Comparison of ENCODE assay signal across 1 cellular context in the genomic region with DNA sequence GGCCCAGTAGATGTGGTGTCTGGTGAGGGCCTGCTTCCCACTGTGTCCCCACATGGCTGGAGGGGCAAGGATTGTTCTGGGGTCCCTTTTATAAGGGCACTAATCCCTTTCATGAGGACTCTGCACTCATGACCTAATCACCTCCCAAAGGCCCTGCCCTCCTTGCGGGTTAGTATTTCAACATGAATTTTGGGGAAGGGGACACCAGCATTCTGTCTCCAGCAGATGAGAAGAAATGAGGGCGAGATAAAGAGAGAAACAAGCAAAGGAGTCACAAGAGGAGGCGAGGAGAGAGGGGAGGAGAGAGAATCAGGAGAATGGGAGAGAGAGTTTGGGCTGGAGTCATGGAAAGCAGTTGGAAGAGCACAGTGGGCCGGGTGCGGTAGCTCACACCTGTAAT.
TF ChIP-seq lines count a peak whose summit lies in the region.

No MANE protein-coding gene starts in this region.

TF ChIP-seq in H1, 55 proteins besides CTCF, POLR2A, EP300 and RAD21:
- TF ChIP-seq SIRT6 (IDR thresholded peaks at IDR 0.05; ENCODE audit: low read length) (no peak), CHD2 (IDR thresholded peaks at IDR 0.05; ENCODE audit: low read length) (no peak), SIX5 (IDR thresholded peaks at IDR 0.05; ENCODE audit: low read depth, low read length) (no peak), POLR2AphosphoS5 (IDR thresholded peaks at IDR 0.05; ENCODE audit: low read depth, low read length) (no peak), SUZ12 (IDR thresholded peaks at IDR 0.05; ENCODE audit: low read length) (no peak), FOSL1 (IDR thresholded peaks at IDR 0.05; ENCODE audit: insufficient read depth, low read depth, low read length) (no peak), PHF8 (conservative IDR thresholded peaks at IDR 0.05; ENCODE audit: low read depth, low read length) (no peak), BRCA1 (IDR thresholded peaks at IDR 0.05; ENCODE audit: low read depth, low read length) (no peak), CBX5 (IDR thresholded peaks at IDR 0.05; ENCODE audit: low read depth, low read length) (no peak), TCF12 (IDR thresholded peaks at IDR 0.05; ENCODE audit: low read depth, low read length) (no peak), SP1 (IDR thresholded peaks at IDR 0.05; ENCODE audit: low read depth, low read length) (no peak), SIN3A (conservative IDR thresholded peaks at IDR 0.05 in 1 of 2, IDR thresholded peaks at IDR 0.05 in 1 of 2; ENCODE audit: low read depth in 1 of 2, low read length in 2 of 2) (no peak)
- TF ChIP-seq, protein P1, sequence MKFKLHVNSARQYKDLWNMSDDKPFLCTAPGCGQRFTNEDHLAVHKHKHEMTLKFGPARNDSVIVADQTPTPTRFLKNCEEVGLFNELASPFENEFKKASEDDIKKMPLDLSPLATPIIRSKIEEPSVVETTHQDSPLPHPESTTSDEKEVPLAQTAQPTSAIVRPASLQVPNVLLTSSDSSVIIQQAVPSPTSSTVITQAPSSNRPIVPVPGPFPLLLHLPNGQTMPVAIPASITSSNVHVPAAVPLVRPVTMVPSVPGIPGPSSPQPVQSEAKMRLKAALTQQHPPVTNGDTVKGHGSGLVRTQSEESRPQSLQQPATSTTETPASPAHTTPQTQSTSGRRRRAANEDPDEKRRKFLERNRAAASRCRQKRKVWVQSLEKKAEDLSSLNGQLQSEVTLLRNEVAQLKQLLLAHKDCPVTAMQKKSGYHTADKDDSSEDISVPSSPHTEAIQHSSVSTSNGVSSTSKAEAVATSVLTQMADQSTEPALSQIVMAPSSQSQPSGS (IDR thresholded peaks at IDR 0.05; ENCODE audit: low read length), result no peak
- TF ChIP-seq, protein P2, sequence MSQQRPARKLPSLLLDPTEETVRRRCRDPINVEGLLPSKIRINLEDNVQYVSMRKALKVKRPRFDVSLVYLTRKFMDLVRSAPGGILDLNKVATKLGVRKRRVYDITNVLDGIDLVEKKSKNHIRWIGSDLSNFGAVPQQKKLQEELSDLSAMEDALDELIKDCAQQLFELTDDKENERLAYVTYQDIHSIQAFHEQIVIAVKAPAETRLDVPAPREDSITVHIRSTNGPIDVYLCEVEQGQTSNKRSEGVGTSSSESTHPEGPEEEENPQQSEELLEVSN (IDR thresholded peaks at IDR 0.05), result no peak
- TF ChIP-seq, protein P3, sequence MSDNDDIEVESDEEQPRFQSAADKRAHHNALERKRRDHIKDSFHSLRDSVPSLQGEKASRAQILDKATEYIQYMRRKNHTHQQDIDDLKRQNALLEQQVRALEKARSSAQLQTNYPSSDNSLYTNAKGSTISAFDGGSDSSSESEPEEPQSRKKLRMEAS (IDR thresholded peaks at IDR 0.05), result no peak
- TF ChIP-seq, protein P4, sequence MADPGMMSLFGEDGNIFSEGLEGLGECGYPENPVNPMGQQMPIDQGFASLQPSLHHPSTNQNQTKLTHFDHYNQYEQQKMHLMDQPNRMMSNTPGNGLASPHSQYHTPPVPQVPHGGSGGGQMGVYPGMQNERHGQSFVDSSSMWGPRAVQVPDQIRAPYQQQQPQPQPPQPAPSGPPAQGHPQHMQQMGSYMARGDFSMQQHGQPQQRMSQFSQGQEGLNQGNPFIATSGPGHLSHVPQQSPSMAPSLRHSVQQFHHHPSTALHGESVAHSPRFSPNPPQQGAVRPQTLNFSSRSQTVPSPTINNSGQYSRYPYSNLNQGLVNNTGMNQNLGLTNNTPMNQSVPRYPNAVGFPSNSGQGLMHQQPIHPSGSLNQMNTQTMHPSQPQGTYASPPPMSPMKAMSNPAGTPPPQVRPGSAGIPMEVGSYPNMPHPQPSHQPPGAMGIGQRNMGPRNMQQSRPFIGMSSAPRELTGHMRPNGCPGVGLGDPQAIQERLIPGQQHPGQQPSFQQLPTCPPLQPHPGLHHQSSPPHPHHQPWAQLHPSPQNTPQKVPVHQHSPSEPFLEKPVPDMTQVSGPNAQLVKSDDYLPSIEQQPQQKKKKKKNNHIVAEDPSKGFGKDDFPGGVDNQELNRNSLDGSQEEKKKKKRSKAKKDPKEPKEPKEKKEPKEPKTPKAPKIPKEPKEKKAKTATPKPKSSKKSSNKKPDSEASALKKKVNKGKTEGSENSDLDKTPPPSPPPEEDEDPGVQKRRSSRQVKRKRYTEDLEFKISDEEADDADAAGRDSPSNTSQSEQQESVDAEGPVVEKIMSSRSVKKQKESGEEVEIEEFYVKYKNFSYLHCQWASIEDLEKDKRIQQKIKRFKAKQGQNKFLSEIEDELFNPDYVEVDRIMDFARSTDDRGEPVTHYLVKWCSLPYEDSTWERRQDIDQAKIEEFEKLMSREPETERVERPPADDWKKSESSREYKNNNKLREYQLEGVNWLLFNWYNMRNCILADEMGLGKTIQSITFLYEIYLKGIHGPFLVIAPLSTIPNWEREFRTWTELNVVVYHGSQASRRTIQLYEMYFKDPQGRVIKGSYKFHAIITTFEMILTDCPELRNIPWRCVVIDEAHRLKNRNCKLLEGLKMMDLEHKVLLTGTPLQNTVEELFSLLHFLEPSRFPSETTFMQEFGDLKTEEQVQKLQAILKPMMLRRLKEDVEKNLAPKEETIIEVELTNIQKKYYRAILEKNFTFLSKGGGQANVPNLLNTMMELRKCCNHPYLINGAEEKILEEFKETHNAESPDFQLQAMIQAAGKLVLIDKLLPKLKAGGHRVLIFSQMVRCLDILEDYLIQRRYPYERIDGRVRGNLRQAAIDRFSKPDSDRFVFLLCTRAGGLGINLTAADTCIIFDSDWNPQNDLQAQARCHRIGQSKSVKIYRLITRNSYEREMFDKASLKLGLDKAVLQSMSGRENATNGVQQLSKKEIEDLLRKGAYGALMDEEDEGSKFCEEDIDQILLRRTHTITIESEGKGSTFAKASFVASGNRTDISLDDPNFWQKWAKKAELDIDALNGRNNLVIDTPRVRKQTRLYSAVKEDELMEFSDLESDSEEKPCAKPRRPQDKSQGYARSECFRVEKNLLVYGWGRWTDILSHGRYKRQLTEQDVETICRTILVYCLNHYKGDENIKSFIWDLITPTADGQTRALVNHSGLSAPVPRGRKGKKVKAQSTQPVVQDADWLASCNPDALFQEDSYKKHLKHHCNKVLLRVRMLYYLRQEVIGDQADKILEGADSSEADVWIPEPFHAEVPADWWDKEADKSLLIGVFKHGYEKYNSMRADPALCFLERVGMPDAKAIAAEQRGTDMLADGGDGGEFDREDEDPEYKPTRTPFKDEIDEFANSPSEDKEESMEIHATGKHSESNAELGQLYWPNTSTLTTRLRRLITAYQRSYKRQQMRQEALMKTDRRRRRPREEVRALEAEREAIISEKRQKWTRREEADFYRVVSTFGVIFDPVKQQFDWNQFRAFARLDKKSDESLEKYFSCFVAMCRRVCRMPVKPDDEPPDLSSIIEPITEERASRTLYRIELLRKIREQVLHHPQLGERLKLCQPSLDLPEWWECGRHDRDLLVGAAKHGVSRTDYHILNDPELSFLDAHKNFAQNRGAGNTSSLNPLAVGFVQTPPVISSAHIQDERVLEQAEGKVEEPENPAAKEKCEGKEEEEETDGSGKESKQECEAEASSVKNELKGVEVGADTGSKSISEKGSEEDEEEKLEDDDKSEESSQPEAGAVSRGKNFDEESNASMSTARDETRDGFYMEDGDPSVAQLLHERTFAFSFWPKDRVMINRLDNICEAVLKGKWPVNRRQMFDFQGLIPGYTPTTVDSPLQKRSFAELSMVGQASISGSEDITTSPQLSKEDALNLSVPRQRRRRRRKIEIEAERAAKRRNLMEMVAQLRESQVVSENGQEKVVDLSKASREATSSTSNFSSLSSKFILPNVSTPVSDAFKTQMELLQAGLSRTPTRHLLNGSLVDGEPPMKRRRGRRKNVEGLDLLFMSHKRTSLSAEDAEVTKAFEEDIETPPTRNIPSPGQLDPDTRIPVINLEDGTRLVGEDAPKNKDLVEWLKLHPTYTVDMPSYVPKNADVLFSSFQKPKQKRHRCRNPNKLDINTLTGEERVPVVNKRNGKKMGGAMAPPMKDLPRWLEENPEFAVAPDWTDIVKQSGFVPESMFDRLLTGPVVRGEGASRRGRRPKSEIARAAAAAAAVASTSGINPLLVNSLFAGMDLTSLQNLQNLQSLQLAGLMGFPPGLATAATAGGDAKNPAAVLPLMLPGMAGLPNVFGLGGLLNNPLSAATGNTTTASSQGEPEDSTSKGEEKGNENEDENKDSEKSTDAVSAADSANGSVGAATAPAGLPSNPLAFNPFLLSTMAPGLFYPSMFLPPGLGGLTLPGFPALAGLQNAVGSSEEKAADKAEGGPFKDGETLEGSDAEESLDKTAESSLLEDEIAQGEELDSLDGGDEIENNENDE (IDR thresholded peaks at IDR 0.05; ENCODE audit: insufficient replicate concordance, low read length), result no peak
